In genomic region chr9:105455836-105456475, GRCh38 we compare ENCODE assay signal across 14 cellular contexts. TPM values are rescaled to one million over a fixed set of nuclear protein-coding genes. Genes with fewer than 3 reads are reported as not detected.
DNase-seq lines count a peak whose midpoint lies in the region; ATAC-seq and TF ChIP-seq lines count a peak whose summit lies in the region.
"Had no signal": no experiment of that assay in that cellular context is flagged by ENCODE, and none has a peak within 500 bp of the region (broad histone marks: within the 10 kb centered on the region; RNA-seq: fewer than 3 reads in every experiment).

No MANE protein-coding gene starts in this region.

- no peaks in the 10 kb centered on the region for H3K36me3 ChIP-seq in GM23248 (ENCODE audit: low read depth)
- no peaks in the 10 kb centered on the region for H3K36me3 ChIP-seq in gastrocnemius medialis
- no peaks in the 10 kb centered on the region for H3K36me3 ChIP-seq in A673 (ENCODE audit: insufficient read depth, low read length, poor library complexity, severe bottlenecking)

- TF ChIP-seq POLR2A in gastrocnemius medialis (IDR thresholded peaks at IDR 0.05), result no peak

- no peaks in the 10 kb centered on the region for H3F3A ChIP-seq in GM23248 (ENCODE audit: insufficient read depth)

- in situ Hi-C loops in GM23248 (cut with MboI) (no loop called here), gastrocnemius medialis (cut with MboI; ENCODE audit: low sequenced_read_pairs in 4 of 4) (loop anchor here in 1 of 4 donors (25.0 kb wide), 2 partner anchors 106 to 231 kb away; partner anchors contain the start of genes FKTN and TMEM38B)

- no TSS peak for BruUV-seq in A673 (replicated peaks; lab: Mats Ljungman, UMichigan)

- H3K4me3 ChIP-seq in GM23248 (no peak overlapping the region), fibroblast of the aortic adventitia (ENCODE audit: low read depth, low read length) (no peak overlapping the region), gastrocnemius medialis (no peak overlapping the region), A673 (ENCODE audit: low read depth, low read length, poor library complexity, severe bottlenecking) (no peak overlapping the region)
- H3K4me3 ChIP-seq: BLaER1 had no signal

- H3K79me2 ChIP-seq in GM23248 (ENCODE audit: insufficient read depth), result peaks cover 100% of the 10 kb centered on the region

- POLR2A ChIA-PET in A673 (lab: Charles Lee; ENCODE audit: low non-redundant PET), result interaction anchor here (0.6 kb wide), 1 partner anchor 13 kb away, joined by 4 read pairs; no protein-coding TSS in a partner anchor

- H3K27ac ChIP-seq in GM23248 (no peak overlapping the region), gastrocnemius medialis (peak overlapping the region; percentile 83 to 88 (median 86)), A673 (ENCODE audit: low read depth, low read length, poor library complexity, severe bottlenecking) (no peak overlapping the region), foreskin keratinocyte (no peak overlapping the region)
- H3K27ac ChIP-seq: BLaER1 had no signal

- H3K9me3 ChIP-seq in GM23248 (ENCODE audit: low read depth) (no peaks in the 10 kb centered on the region), gastrocnemius medialis (no peaks in the 10 kb centered on the region), A673 (ENCODE audit: low read depth, low read length, poor library complexity, severe bottlenecking) (no peaks in the 10 kb centered on the region)

- peak; percentile 43 for DNase-seq in GM23248
- peak; percentile 31 for DNase-seq in fibroblast of the aortic adventitia (ENCODE audit: low read depth)
- DNase-seq in gastrocnemius medialis, result no peak
- no peak for DNase-seq in A673 (ENCODE audit: low spot score)
- DNase-seq in foreskin keratinocyte, result no peak
- DNase-seq in SK-N-DZ (ENCODE audit: low spot score), result no peak
- DNase-seq: AML-193, DMS53, GF-D8, KBM-7 had no signal

- peak; percentile 30; the same call in 1 of the 3 replicates for ATAC-seq in SK-N-SH treated with all-trans-retinoic acid at 6 μM for 48 hours
- no peak for ATAC-seq in gastrocnemius medialis
- ATAC-seq in foreskin keratinocyte, result no peak
- no peak for ATAC-seq in HG03354 (IDR thresholded peaks at IDR 0.05; ENCODE audit: poor library complexity, severe bottlenecking, unreplicated experiment)
- ATAC-seq: HCT116 had no signal

- WGBS in GM23248 (ENCODE audit: low coverage in 1 of 2, low lambda C conversion rate in 2 of 2, missing lambda C conversion rate in 2 of 2), 2 experiments, result 56 to 71% methylated on average over 2 of the region's 2 CpGs

- no peaks in the 10 kb centered on the region for H3K9me2 ChIP-seq in GM23248 (ENCODE audit: insufficient read depth)

- no peak overlapping the region for H2AFZ ChIP-seq in GM23248

- H3K9ac ChIP-seq in GM23248, result no peak overlapping the region
- H3K9ac ChIP-seq: BLaER1 had no signal

- H3K27me3 ChIP-seq in GM23248 (replicated peaks; ENCODE audit: insufficient read depth), result no peaks in the 10 kb centered on the region
- no peaks in the 10 kb centered on the region for H3K27me3 ChIP-seq in gastrocnemius medialis
- no peaks in the 10 kb centered on the region for H3K27me3 ChIP-seq in A673 (replicated peaks; ENCODE audit: insufficient read depth, low read depth, low read length, poor library complexity)
- H3K27me3 ChIP-seq in foreskin keratinocyte, result no peaks in the 10 kb centered on the region
- H3K27me3 ChIP-seq: BLaER1 had no signal

- H3K4me1 ChIP-seq in GM23248 (ENCODE audit: insufficient read depth) (peaks cover 13% of the 10 kb centered on the region), gastrocnemius medialis (peaks cover 35 to 43% of the 10 kb centered on the region in 2 donors), A673 (ENCODE audit: insufficient read depth, low read length, poor library complexity, severe bottlenecking) (peaks cover 5% of the 10 kb centered on the region), foreskin keratinocyte (no peaks in the 10 kb centered on the region)

- peaks cover 7% of the 10 kb centered on the region; the same call in 1 of the 2 replicates for H4K20me1 ChIP-seq in GM23248 (ENCODE audit: insufficient read depth)
- H4K20me1 ChIP-seq: BLaER1 had no signal

- CTCF ChIA-PET in A673 (lab: Charles Lee), result interaction anchor here (0.7 kb wide), 1 partner anchor 10 kb away, joined by 3 read pairs; no protein-coding TSS in a partner anchor

- intact Hi-C loops in gastrocnemius medialis (cut with DNase I; ENCODE audit: low total_unique reads), result no loop called here
- intact Hi-C loops in A673 (cut with micrococcal nuclease; ENCODE audit: unreplicated experiment), result no loop called here

- no peak overlapping the region for H3K4me2 ChIP-seq in GM23248 (ENCODE audit: unreplicated experiment)
- H3K4me2 ChIP-seq: BLaER1 had no signal

- no peak for TF ChIP-seq CTCF in fibroblast of the aortic adventitia (IDR thresholded peaks at IDR 0.05; ENCODE audit: insufficient read depth, low read length)
- TF ChIP-seq CTCF in gastrocnemius medialis (IDR thresholded peaks at IDR 0.05 in 4 of 5, conservative IDR thresholded peaks at IDR 0.05 in 1 of 5), result no peak
- TF ChIP-seq CTCF in A673 (conservative IDR thresholded peaks at IDR 0.05; ENCODE audit: low read depth, low read length), result no peak
- no peak for TF ChIP-seq CTCF in foreskin keratinocyte (conservative IDR thresholded peaks at IDR 0.05)

TF ChIP-seq in SK-N-SH treated with all-trans-retinoic acid at 6 μM for 48 hours, 23 proteins besides CTCF, POLR2A, EP300 and RAD21:
- no peak for TF ChIP-seq ZC3H10 (CRISPR knock-in tag; IDR thresholded peaks at IDR 0.05)
- TF ChIP-seq CSDC2 (CRISPR knock-in tag; IDR thresholded peaks at IDR 0.05), result no peak
- TF ChIP-seq RARB (CRISPR knock-in tag; IDR thresholded peaks at IDR 0.05), result no peak
- TF ChIP-seq TCF4 (CRISPR knock-in tag; IDR thresholded peaks at IDR 0.05; ENCODE audit: borderline replicate concordance), result peak; percentile 29; the same call in 1 of the 2 replicates
- TF ChIP-seq ZFP30 (CRISPR knock-in tag; IDR thresholded peaks at IDR 0.05), result no peak
- no peak for TF ChIP-seq SNAI2 (CRISPR knock-in tag; IDR thresholded peaks at IDR 0.05)
- TF ChIP-seq PPARA (CRISPR knock-in tag; IDR thresholded peaks at IDR 0.05; ENCODE audit: borderline replicate concordance), result no peak
- no peak for TF ChIP-seq GLIS3 (CRISPR knock-in tag; IDR thresholded peaks at IDR 0.05)

RNA-seq across cellular contexts. Expression of gene FSD1L, which starts 8.1 kb away (rescaled TPM):
- total RNA-seq in GM23248 (2014; rRNA removed; shearing (Covaris generic)), result 1.3 and 2.7 TPM in 2 replicates
- polyA plus RNA-seq in GM23248 (2016; fragmentation: Nextera tagmentation; extraction: Ambion mirVana) (2.0 and 2.7 TPM in 2 replicates), foreskin keratinocyte (0.57 and 0.64 TPM in 2 replicates)
- total RNA-seq in fibroblast of the aortic adventitia (ENCODE audit: low replicate concordance) (5.2 and 7.0 TPM in 2 replicates), gastrocnemius medialis (10 to 100 TPM in 2 of 4 donors, 1 to 10 TPM in 2; 8.5 to 19.6 (median 12.4) TPM), A673 (2021) (9.1 and 9.8 TPM in 2 replicates), foreskin keratinocyte (3.7 and 5.4 TPM in 2 replicates)
- 4.6 and 4.7 TPM in 2 replicates for polyA plus RNA-seq in SK-N-DZ (2014; cell fraction: cytosol; rRNA removed)
- polyA plus RNA-seq in SK-N-DZ (2014; cell fraction: nucleus; rRNA removed), result 18.1 and 22.8 TPM in 2 replicates

Comparison
In these comparisons a context has a peak if more than half of its experiments do, and no peak if none do; other contexts are left out.
1. DNase-seq: peak in GM23248 (single experiment) and fibroblast of the aortic adventitia (single experiment); none in gastrocnemius medialis (0 of 2), A673 (single experiment), foreskin keratinocyte (0 of 2) and SK-N-DZ (single experiment).
2. H3K27ac ChIP-seq: peak in gastrocnemius medialis (4 of 4); none in GM23248 (single experiment), A673 (single experiment) and foreskin keratinocyte (single experiment).